Comparison of ENCODE assay signal across 19 cellular contexts in genomic region chr22:42724062-42724461, GRCh38. TPM values are rescaled to one million over a fixed set of nuclear protein-coding genes. Genes with fewer than 3 reads are reported as not detected.
DNase-seq lines count a peak whose midpoint lies in the region; ATAC-seq and TF ChIP-seq lines count a peak whose summit lies in the region.
"Had no signal": no experiment of that assay in that cellular context is flagged by ENCODE, and none has a peak within 500 bp of the region (broad histone marks: within the 10 kb centered on the region; RNA-seq: fewer than 3 reads in every experiment).

No MANE protein-coding gene starts in this region.

- no TSS peak for BruUV-seq in OCI-LY7 (replicated peaks; lab: Mats Ljungman, UMichigan)

- H4K12ac ChIP-seq in trophoblast cell (ENCODE audit: low read depth, low read length): no peak overlapping the region

- CTCF ChIA-PET in OCI-LY7 (lab: Charles Lee; ENCODE audit: unreplicated experiment): no interaction called here

- peaks cover 25% of the 10 kb centered on the region for H3K27me3 ChIP-seq in trophoblast cell (ENCODE audit: insufficient read depth, low read length)

- H2BK12ac ChIP-seq in trophoblast cell (ENCODE audit: low read length): no peak overlapping the region

- no peaks in the 10 kb centered on the region for H4K20me1 ChIP-seq in OCI-LY7 (ENCODE audit: insufficient read depth, low read length)

- no peak overlapping the region for H4K8ac ChIP-seq in trophoblast cell (ENCODE audit: low read depth, low read length)

- POLR2A ChIA-PET in OCI-LY7 (lab: Charles Lee): interaction anchor here (0.6 kb wide), 1 partner anchor 8 kb away, joined by 3 read pairs; no protein-coding TSS in a partner anchor

- H3K23ac ChIP-seq in trophoblast cell (ENCODE audit: low read length): peak overlapping the region; percentile 30

- H3K4me2 ChIP-seq in OCI-LY7 (ENCODE audit: low read length): 0 out of 2 replicates have a peak overlapping the region, but pooled peaks have one; percentile 1
- no peak overlapping the region for H3K4me2 ChIP-seq in trophoblast cell (ENCODE audit: low read length)
- H3K4me2 ChIP-seq: A549, BLaER1 had no signal

- peaks cover 7% of the 10 kb centered on the region for H3K79me1 ChIP-seq in trophoblast cell (ENCODE audit: low read length)

- no peak overlapping the region for H2BK5ac ChIP-seq in trophoblast cell (ENCODE audit: low read depth, low read length, poor library complexity)

- H3K4ac ChIP-seq in trophoblast cell (ENCODE audit: low read depth, low read length): no peak overlapping the region

- no peak overlapping the region for H3K27ac ChIP-seq in OCI-LY7 (ENCODE audit: low read depth, low read length, poor library complexity, severe bottlenecking)
- H3K27ac ChIP-seq in trophoblast cell (ENCODE audit: low read depth, low read length): no peak overlapping the region
- H3K27ac ChIP-seq: 22Rv1, BLaER1 had no signal

- no peak overlapping the region for H2AK5ac ChIP-seq in trophoblast cell (ENCODE audit: low read length)

- H3K4me3 ChIP-seq in OCI-LY7 (ENCODE audit: low read depth, low read length, poor library complexity, severe bottlenecking) (no peak overlapping the region), trophoblast cell (ENCODE audit: low read depth, low read length) (no peak overlapping the region)
- H3K4me3 ChIP-seq: A549, BLaER1, GM12878 had no signal

- peaks cover 61% of the 10 kb centered on the region for H3K4me1 ChIP-seq in OCI-LY7 (ENCODE audit: insufficient read depth, low read length, poor library complexity, severe bottlenecking)
- peaks cover 16 to 23% of the 10 kb centered on the region in 2 experiments for H3K4me1 ChIP-seq in trophoblast cell (ENCODE audit: control insufficient read depth in 1 of 2, insufficient read depth in 2 of 2, low read length in 2 of 2)

- no peaks in the 10 kb centered on the region for H3K9me3 Mint-ChIP-seq in activated naive CD4-positive, alpha-beta T cell treated with anti-CD3 and anti-CD28 coated beads, Interleukin-2, amount 50 U/mL, for 72 hours

- no peak overlapping the region for H3K9ac ChIP-seq in trophoblast cell (ENCODE audit: low read length)
- H3K9ac ChIP-seq: BLaER1 had no signal

- no peaks in the 10 kb centered on the region for H3K9me3 ChIP-seq in OCI-LY7 (ENCODE audit: low read length)
- H3K9me3 ChIP-seq in trophoblast cell (ENCODE audit: insufficient read depth, low read depth, low read length): no peaks in the 10 kb centered on the region
- H3K9me3 ChIP-seq: A549, BLaER1 had no signal

- H2AFZ ChIP-seq in OCI-LY7 (ENCODE audit: low read length) (no peak overlapping the region), trophoblast cell (ENCODE audit: insufficient read depth, low read length, poor library complexity) (no peak overlapping the region)

- H3K9me2 ChIP-seq in OCI-LY7 (ENCODE audit: insufficient read depth, low read length): no peaks in the 10 kb centered on the region

- no peak overlapping the region for H3K14ac ChIP-seq in trophoblast cell (ENCODE audit: low read length)

- H3K36me3 ChIP-seq in OCI-LY7 (ENCODE audit: insufficient read depth, low read length): no peaks in the 10 kb centered on the region
- H3K36me3 ChIP-seq in trophoblast cell (ENCODE audit: control insufficient read depth in 1 of 2, insufficient read depth in 2 of 2, low read length in 2 of 2): no peaks in the 10 kb centered on the region
- H3K36me3 ChIP-seq: BLaER1 had no signal

- H3K18ac ChIP-seq in trophoblast cell (ENCODE audit: low read length): no peak overlapping the region

- no peak overlapping the region for H2BK120ac ChIP-seq in trophoblast cell (ENCODE audit: insufficient read depth, low read length, poor library complexity)

- H3K79me2 ChIP-seq in OCI-LY7 (ENCODE audit: insufficient read depth, low read depth, low read length) (peaks cover 15% of the 10 kb centered on the region; the same call in 1 of the 2 replicates), trophoblast cell (ENCODE audit: control insufficient read depth, insufficient read depth, low read length, poor library complexity) (no peaks in the 10 kb centered on the region)

- no peak overlapping the region for H3K27ac Mint-ChIP-seq in activated naive CD4-positive, alpha-beta T cell treated with anti-CD3 and anti-CD28 coated beads, Interleukin-2, amount 50 U/mL, for 72 hours
- H3K27ac Mint-ChIP-seq: H9 had no signal

- intact Hi-C loops in OCI-LY7 (cut with micrococcal nuclease; ENCODE audit: unreplicated experiment): no loop called here

- TF ChIP-seq CTCF in OCI-LY7 (conservative IDR thresholded peaks at IDR 0.05; ENCODE audit: low read length): no peak

- no peak overlapping the region for H4K91ac ChIP-seq in trophoblast cell (ENCODE audit: low read depth, low read length)

- peaks cover 7 to 14% of the 10 kb centered on the region in 2 donors for H3K36me3 Mint-ChIP-seq in activated naive CD4-positive, alpha-beta T cell treated with anti-CD3 and anti-CD28 coated beads, Interleukin-2, amount 50 U/mL, for 72 hours
- H3K36me3 Mint-ChIP-seq: CD4-positive, alpha-beta memory T cell had no signal

- no CpG with 5 or more reads among the region's 5 CpGs for WGBS in trophoblast cell (ENCODE audit: extremely low coverage, insufficient coverage, insufficient read length)

- no peak for ATAC-seq in activated naive CD4-positive, alpha-beta T cell treated with anti-CD3 and anti-CD28 coated beads, Interleukin-2, amount 50 U/mL, for 72 hours
- ATAC-seq: A549, GM12878 had no signal

- DNase-seq in AG20443 (ENCODE audit: low spot score) (peak; percentile 6), OCI-LY7 (ENCODE audit: low spot score) (no peak), iPS-NIHi7 (ENCODE audit: extremely low spot score) (peak; percentile 5), trophoblast cell (no peak), NCI-H774 (lab: John Stamatoyannopoulos, UW) (no peak), NCI-H2196 treated with DMSO at 0.1 percent for 48 hours (lab: John Stamatoyannopoulos, UW; ENCODE audit: unreplicated experiment) (no peak)
- DNase-seq in activated naive CD4-positive, alpha-beta T cell treated with anti-CD3 and anti-CD28 coated beads, Interleukin-2, amount 50 U/mL, for 72 hours (ENCODE audit: low spot score in 2 of 2): no peak
- DNase-seq: Calu3; CD4-positive, alpha-beta memory T cell; DMS 273 treated with DMSO at 0.1 percent for 48 hours; DND-41; EL; GOT3; H9 had no signal

RNA-seq across cellular contexts. Expression of gene A4GALT, which starts 3.4 kb away (rescaled TPM):
- total RNA-seq in OCI-LY7 (2014; rRNA removed; shearing (Covaris generic)): 48.9 and 61.5 TPM in 2 replicates
- total RNA-seq in OCI-LY7 (2022): 40.5 and 56.0 TPM in 2 replicates
- 7.6 and 8.4 TPM in 2 replicates for polyA plus RNA-seq in trophoblast cell (2013)
- under 1 TPM in 1 of 2 donors, not detected in 1; 0.16 TPM for total RNA-seq in activated naive CD4-positive, alpha-beta T cell treated with anti-CD3 and anti-CD28 coated beads, Interleukin-2, amount 50 U/mL, for 72 hours
- polyA plus RNA-seq: CD14-positive monocyte; CD4-positive, alpha-beta memory T cell had no signal

Comparison
In these comparisons a context has a peak if more than half of its experiments do, and no peak if none do; other contexts are left out.
1. DNase-seq: peak in AG20443 (single experiment) and iPS-NIHi7 (single experiment); none in OCI-LY7 (single experiment), trophoblast cell (0 of 2), NCI-H774 (single experiment), activated naive CD4-positive, alpha-beta T cell treated with anti-CD3 and anti-CD28 coated beads, Interleukin-2, amount 50 U/mL, for 72 hours (0 of 2) and NCI-H2196 treated with DMSO at 0.1 percent for 48 hours (single experiment).
2. RNA of gene A4GALT, which starts 3.4 kb away (total RNA-seq): 40.5 to 61.5 TPM in OCI-LY7; 0.16 TPM in activated naive CD4-positive, alpha-beta T cell treated with anti-CD3 and anti-CD28 coated beads, Interleukin-2, amount 50 U/mL, for 72 hours; every median in the first group is over 10 times any median in the second.